Comparison of ENCODE assay signal across 2 cellular contexts in genomic region chr1:117595993-117596720, GRCh38.
TF ChIP-seq lines count a peak whose summit lies in the region.

No MANE protein-coding gene starts in this region.

TF ChIP-seq in K562, 482 proteins besides CTCF, POLR2A, EP300 and RAD21:
- TF ChIP-seq, protein P1, sequence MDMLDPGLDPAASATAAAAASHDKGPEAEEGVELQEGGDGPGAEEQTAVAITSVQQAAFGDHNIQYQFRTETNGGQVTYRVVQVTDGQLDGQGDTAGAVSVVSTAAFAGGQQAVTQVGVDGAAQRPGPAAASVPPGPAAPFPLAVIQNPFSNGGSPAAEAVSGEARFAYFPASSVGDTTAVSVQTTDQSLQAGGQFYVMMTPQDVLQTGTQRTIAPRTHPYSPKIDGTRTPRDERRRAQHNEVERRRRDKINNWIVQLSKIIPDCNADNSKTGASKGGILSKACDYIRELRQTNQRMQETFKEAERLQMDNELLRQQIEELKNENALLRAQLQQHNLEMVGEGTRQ (CRISPR knock-in tag; IDR thresholded peaks at IDR 0.05): no peak
- TF ChIP-seq RBM34 (IDR thresholded peaks at IDR 0.05; ENCODE audit: borderline replicate concordance, insufficient read depth, low read length) (no peak), ZNF668 (CRISPR knock-in tag; IDR thresholded peaks at IDR 0.05) (no peak), SOX6 (IDR thresholded peaks at IDR 0.05) (no peak), NFIX (CRISPR knock-in tag; IDR thresholded peaks at IDR 0.05; ENCODE audit: low read depth) (no peak), ZNF77 (CRISPR knock-in tag; IDR thresholded peaks at IDR 0.05) (no peak), CBX8 (IDR thresholded peaks at IDR 0.05; ENCODE audit: borderline replicate concordance, extremely low read depth, low read depth, low read length, poor library complexity, severe bottlenecking) (no peak), ZEB2 (IDR thresholded peaks at IDR 0.05) (no peak), EWSR1 (IDR thresholded peaks at IDR 0.05; ENCODE audit: borderline replicate concordance, low read depth, partially characterized antibody) (no peak), CEBPB (tag; IDR thresholded peaks at IDR 0.05) (0 out of 2 replicates have a peak, but pooled peaks have one; percentile 42), SPI1 (IDR thresholded peaks at IDR 0.05; ENCODE audit: borderline replicate concordance, low read depth, low read length) (peak; percentile 67; the same call in 1 of the 2 replicates), HCFC1 (IDR thresholded peaks at IDR 0.05; ENCODE audit: low read depth, low read length) (no peak), RBM14 (IDR thresholded peaks at IDR 0.05; ENCODE audit: borderline replicate concordance, insufficient read depth, low read depth, low read length) (no peak), KAT8 (IDR thresholded peaks at IDR 0.05; ENCODE audit: low read depth) (no peak), TARDBP (IDR thresholded peaks at IDR 0.05) (no peak)
- TF ChIP-seq, protein P2, sequence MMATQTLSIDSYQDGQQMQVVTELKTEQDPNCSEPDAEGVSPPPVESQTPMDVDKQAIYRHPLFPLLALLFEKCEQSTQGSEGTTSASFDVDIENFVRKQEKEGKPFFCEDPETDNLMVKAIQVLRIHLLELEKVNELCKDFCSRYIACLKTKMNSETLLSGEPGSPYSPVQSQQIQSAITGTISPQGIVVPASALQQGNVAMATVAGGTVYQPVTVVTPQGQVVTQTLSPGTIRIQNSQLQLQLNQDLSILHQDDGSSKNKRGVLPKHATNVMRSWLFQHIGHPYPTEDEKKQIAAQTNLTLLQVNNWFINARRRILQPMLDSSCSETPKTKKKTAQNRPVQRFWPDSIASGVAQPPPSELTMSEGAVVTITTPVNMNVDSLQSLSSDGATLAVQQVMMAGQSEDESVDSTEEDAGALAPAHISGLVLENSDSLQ (IDR thresholded peaks at IDR 0.05): no peak
TF ChIP-seq in K562: peak in this region for 2.

TF ChIP-seq in SK-N-SH treated with all-trans-retinoic acid at 6 μM for 48 hours, 23 proteins besides CTCF, POLR2A, EP300 and RAD21:
- TF ChIP-seq, protein P3, sequence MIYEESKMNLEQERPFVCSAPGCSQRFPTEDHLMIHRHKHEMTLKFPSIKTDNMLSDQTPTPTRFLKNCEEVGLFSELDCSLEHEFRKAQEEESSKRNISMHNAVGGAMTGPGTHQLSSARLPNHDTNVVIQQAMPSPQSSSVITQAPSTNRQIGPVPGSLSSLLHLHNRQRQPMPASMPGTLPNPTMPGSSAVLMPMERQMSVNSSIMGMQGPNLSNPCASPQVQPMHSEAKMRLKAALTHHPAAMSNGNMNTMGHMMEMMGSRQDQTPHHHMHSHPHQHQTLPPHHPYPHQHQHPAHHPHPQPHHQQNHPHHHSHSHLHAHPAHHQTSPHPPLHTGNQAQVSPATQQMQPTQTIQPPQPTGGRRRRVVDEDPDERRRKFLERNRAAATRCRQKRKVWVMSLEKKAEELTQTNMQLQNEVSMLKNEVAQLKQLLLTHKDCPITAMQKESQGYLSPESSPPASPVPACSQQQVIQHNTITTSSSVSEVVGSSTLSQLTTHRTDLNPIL (CRISPR knock-in tag; IDR thresholded peaks at IDR 0.05; ENCODE audit: low read depth): no peak
- no peak for TF ChIP-seq ZC3H10 (CRISPR knock-in tag; IDR thresholded peaks at IDR 0.05)
- no peak for TF ChIP-seq ZFP3 (CRISPR knock-in tag; IDR thresholded peaks at IDR 0.05)
- TF ChIP-seq ARNTL (CRISPR knock-in tag; IDR thresholded peaks at IDR 0.05; ENCODE audit: borderline replicate concordance, low read depth): no peak
- TF ChIP-seq SNAI2 (CRISPR knock-in tag; IDR thresholded peaks at IDR 0.05): no peak
- TF ChIP-seq GLIS3 (CRISPR knock-in tag; IDR thresholded peaks at IDR 0.05): no peak
- TF ChIP-seq CSDC2 (CRISPR knock-in tag; IDR thresholded peaks at IDR 0.05): no peak
- no peak for TF ChIP-seq TOX (CRISPR knock-in tag; IDR thresholded peaks at IDR 0.05; ENCODE audit: borderline replicate concordance)
